Comparison of ENCODE assay signal across 8 cellular contexts in the genomic region with DNA sequence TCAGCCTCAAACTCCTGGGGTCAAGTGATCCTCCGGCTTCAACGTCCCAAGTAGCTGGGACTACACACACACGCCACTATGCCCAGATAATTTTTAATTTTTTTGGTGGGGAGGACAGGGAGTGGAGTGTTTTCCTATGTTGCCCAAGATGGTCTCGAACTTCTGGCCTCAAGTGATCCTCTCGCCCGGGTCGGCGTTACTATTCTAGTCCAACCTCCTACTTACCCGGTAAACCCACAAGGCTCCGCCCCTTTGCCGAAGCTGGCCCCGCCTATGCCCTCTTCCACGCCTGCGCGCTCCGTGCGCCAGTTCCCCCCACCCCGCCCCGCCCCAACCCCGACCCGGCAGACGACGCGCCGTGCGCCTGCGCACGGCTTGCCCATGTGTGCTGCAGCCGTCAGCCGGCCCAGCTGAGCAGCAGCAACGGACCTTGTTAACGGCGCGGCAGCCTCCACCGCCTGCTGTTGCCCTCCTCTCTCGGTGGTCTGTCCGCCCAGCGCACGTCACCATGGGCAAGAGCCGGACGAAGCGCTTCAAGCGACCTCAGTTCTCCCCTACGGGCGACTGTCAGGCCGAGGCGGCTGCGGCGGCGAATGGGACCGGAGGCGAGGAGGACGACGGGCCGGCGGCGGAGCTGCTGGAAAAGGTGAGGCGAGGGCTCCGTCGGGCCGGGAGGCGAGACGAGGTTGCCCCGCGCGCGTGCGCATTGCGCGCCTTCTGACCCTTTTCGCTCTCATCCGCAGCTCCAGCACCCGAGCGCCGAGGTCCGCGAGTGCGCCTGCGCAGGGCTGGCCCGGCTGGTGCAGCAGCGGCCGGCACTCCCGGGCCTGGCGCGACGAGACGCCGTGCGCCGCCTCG. TPM values are rescaled to one million over a fixed set of nuclear protein-coding genes. Genes with fewer than 3 reads are reported as not detected.
DNase-seq lines count a peak whose midpoint lies in the region; ATAC-seq, FAIRE-seq and TF ChIP-seq lines count a peak whose summit lies in the region.

A gene with protein sequence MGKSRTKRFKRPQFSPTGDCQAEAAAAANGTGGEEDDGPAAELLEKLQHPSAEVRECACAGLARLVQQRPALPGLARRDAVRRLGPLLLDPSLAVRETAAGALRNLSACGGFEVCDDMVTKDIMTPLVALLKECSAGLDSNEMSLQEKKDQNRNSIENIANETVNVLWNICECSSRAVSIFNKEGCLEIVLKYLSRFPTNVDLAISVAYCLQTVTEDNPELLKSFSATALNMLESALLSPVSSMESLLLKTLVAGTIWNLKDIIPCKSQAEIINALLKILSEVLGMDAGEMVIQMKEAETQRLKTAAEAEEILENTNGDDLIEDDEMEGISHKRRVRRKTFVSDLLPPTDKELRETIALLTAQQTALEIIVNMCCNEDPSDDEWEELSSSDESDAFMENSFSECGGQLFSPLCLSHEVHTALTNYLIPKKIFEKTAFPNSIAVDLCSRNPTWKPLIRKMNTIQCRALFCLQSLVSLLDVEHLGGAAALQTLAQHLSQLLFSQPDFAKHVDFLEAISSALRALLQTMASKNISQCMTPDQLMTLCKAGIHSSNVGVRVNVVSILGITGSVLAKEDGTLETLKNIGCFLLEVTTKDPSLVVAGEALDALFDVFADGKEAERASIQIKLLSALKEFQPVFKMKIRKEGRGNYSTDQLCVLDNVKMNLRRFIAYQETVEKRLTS (plus strand): TSS at position 347 of the 858 bp plus-strand sequence. CDS start 162 bp downstream, at position 509.

- peak within 1 kb of the TSS; percentile 97 for H3K4me2 ChIP-seq in OCI-LY3 (ENCODE audit: low read length)

- H3K79me2 ChIP-seq in OCI-LY3 (ENCODE audit: low read length) = peaks cover 16% of the 10 kb centered on the region

- no peaks in the 10 kb centered on the region for H3K9me3 ChIP-seq in OCI-LY3 (ENCODE audit: insufficient read depth, low read length)
- no peaks in the 10 kb centered on the region for H3K9me3 ChIP-seq in mucosa of descending colon

- TF ChIP-seq CTCF in D721Med (IDR thresholded peaks at IDR 0.05; ENCODE audit: insufficient read depth, missing control alignments) (no peak), OCI-LY3 (IDR thresholded peaks at IDR 0.05; ENCODE audit: low read depth, low read length) (no peak), mucosa of descending colon (IDR thresholded peaks at IDR 0.05) (no peak)

- peak; percentile 34 for DNase-seq in D721Med (ENCODE audit: insufficient read length, low spot score)
- DNase-seq in HuH-7.5 (ENCODE audit: low spot score) = peak; percentile 79
- DNase-seq in activated T-cell treated with anti-CD3 and anti-CD28 coated beads for 1 hour (ENCODE audit: low read depth) = peak; percentile 92
- peak; percentile 45 for DNase-seq in epithelial cell of prostate (ENCODE audit: low read depth, low spot score)
- peak; percentile 95 to 99 (median 96) for DNase-seq in mucosa of descending colon
- peak; percentile 80 to 89 for DNase-seq in stimulated activated CD8-positive, alpha-beta memory T cell treated with anti-CD3 and anti-CD28 coated beads, Interleukin-4, amount 100 ng/mL, for 1 hour (ENCODE audit: low read depth in 2 of 2, low spot score in 1 of 2)

- H3K4me3 ChIP-seq in OCI-LY3 (ENCODE audit: low read length) = peak within 1 kb of the TSS; percentile 99
- H3K4me3 ChIP-seq in mucosa of descending colon = peak within 1 kb of the TSS; percentile 82

- H3K27me3 ChIP-seq in OCI-LY3 (ENCODE audit: low read depth, low read length) = no peaks in the 10 kb centered on the region

- H2AFZ ChIP-seq in OCI-LY3 (ENCODE audit: low read depth, low read length) = peak within 1 kb of the TSS; percentile 100

- peak within 1 kb of the TSS; percentile 98 for H3K9ac ChIP-seq in OCI-LY3 (ENCODE audit: low read length)

- H3K4me1 ChIP-seq in OCI-LY3 (ENCODE audit: low read length) (peaks cover 8% of the 10 kb centered on the region), mucosa of descending colon (ENCODE audit: low read depth) (peaks cover 8% of the 10 kb centered on the region)

- H3K27ac ChIP-seq in OCI-LY3 (ENCODE audit: low read length) (peak within 1 kb of the TSS; percentile 86), epithelial cell of prostate (peak within 1 kb of the TSS; percentile 84)

- H4K20me1 ChIP-seq in OCI-LY3 (ENCODE audit: insufficient read depth, low read length) = 0 out of 2 replicates have a peak, but pooled peaks cover 9% of the 10 kb centered on the region

- ATAC-seq in GM21526 (IDR thresholded peaks at IDR 0.05; ENCODE audit: low FRiP score, unreplicated experiment) = peak; percentile 76
- peak; percentile 96 for ATAC-seq in mucosa of descending colon

- peaks cover 22% of the 10 kb centered on the region for H3K36me3 ChIP-seq in OCI-LY3 (replicated peaks; ENCODE audit: low read depth, low read length)
- H3K36me3 ChIP-seq in mucosa of descending colon (ENCODE audit: low read depth) = no peaks in the 10 kb centered on the region

- FAIRE-seq in D721Med (lab: Jason Lieb, UNC) = no peak

- intact Hi-C loops in mucosa of descending colon (cut with DNase I, micrococcal nuclease) = loop anchor here in 1 of 2 donors (5.0 kb wide), 1 partner anchor 301 kb away; a partner anchor contains a TSS

RNA-seq across cellular contexts. Expression of the gene that starts here (rescaled TPM):
- total RNA-seq in mucosa of descending colon = 10 to 100 TPM; 19.1 to 24.1 (median 22.1) TPM

Comparison
In these comparisons a context has a peak if more than half of its experiments do, and no peak if none do; other contexts are left out.
1. Peak in every context shown above with its lines: DNase-seq, ATAC-seq, H3K4me3 ChIP-seq and H3K27ac ChIP-seq.
2. DNase-seq: peak in every context shown above with its lines; median percentile 96 in mucosa of descending colon; 92 in activated T-cell treated with anti-CD3 and anti-CD28 coated beads for 1 hour; 84 in stimulated activated CD8-positive, alpha-beta memory T cell treated with anti-CD3 and anti-CD28 coated beads, Interleukin-4, amount 100 ng/mL, for 1 hour; 79 in HuH-7.5; 45 in epithelial cell of prostate; 34 in D721Med.